Comparison of ENCODE assay signal across 8 cellular contexts in the genomic region with DNA sequence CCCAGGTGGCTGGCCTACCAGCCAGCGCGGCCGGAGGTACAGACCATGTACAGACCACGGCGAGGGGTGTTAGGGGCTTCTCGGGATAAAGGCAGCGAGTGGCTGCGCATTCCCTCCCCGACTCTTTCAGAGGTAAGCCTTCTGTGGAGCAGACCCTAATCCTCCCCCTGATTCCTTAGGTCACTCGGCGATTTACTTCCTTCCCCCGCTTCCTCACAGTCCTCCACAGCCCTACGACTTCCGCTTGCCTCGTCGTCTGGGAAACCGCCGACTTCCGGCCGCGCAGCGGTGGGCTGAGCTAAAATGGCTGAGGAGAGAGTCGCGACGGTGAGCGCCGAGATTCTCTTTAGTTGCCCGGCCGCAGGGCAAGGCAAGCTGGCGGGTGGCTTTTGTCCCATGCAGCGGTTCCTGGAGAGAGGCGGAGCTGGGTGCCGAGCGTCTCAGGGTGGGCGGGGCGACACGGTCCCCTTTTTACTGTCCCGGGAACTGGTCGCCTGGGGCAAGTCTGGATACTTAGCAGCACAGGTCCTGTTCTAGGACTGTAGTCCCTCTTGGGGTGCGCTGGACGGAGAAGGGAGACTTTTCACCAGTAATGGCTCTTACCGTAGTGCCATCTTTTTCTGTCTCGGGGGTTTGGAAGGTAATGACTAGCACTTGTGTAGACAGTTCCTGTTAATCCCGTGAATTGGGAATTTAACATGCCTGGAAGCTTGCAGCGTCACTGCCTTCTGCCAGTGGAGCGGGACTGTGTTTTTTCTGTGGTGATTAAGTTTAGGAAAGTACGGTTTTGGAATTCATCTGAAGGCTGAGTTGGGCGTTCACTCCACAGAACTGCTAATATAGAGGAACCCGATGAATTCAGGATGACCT. TPM values are rescaled to one million over a fixed set of nuclear protein-coding genes. Genes with fewer than 3 reads are reported as not detected.
DNase-seq lines count a peak whose midpoint lies in the region; ATAC-seq and TF ChIP-seq lines count a peak whose summit lies in the region.

A gene with protein sequence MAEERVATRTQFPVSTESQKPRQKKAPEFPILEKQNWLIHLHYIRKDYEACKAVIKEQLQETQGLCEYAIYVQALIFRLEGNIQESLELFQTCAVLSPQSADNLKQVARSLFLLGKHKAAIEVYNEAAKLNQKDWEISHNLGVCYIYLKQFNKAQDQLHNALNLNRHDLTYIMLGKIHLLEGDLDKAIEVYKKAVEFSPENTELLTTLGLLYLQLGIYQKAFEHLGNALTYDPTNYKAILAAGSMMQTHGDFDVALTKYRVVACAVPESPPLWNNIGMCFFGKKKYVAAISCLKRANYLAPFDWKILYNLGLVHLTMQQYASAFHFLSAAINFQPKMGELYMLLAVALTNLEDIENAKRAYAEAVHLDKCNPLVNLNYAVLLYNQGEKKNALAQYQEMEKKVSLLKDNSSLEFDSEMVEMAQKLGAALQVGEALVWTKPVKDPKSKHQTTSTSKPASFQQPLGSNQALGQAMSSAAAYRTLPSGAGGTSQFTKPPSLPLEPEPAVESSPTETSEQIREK (plus strand): TSS at position 283 of the 870 bp plus-strand sequence. CDS start 21 bp downstream, at position 304.
A gene with protein sequence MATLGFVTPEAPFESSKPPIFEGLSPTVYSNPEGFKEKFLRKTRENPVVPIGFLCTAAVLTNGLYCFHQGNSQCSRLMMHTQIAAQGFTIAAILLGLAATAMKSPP (minus strand): TSS at position 258 of the 870 bp plus-strand sequence. CDS start 9,808 bp downstream, outside the sequence.

- peak within 1 kb of the TSS; percentile 65 for H3K9ac ChIP-seq in SK-N-MC (ENCODE audit: insufficient read length)
- peak within 1 kb of the TSS; percentile 84 for H3K9ac ChIP-seq in iPS-18a (ENCODE audit: low read length)
- H3K9ac ChIP-seq in smooth muscle cell (ENCODE audit: low read depth) = peak within 1 kb of the TSS; percentile 70

- H3F3A ChIP-seq in smooth muscle cell (ENCODE audit: low read depth) = no peaks in the 10 kb centered on the region

- H3K4me2 ChIP-seq in smooth muscle cell = peak within 1 kb of the TSS; percentile 87

- peak within 1 kb of the TSS; percentile 93 for H2AFZ ChIP-seq in smooth muscle cell (ENCODE audit: low read depth)

- ATAC-seq in GM18517 (IDR thresholded peaks at IDR 0.05; ENCODE audit: unreplicated experiment) (peak; percentile 91), HG02981 (IDR thresholded peaks at IDR 0.05; ENCODE audit: unreplicated experiment) (peak; percentile 92), body of pancreas (peak; percentile 97)

- H3K4me1 ChIP-seq in body of pancreas (peaks cover 13% of the 10 kb centered on the region), iPS-18a (ENCODE audit: control insufficient read depth, low read depth, low read length) (peaks cover 6% of the 10 kb centered on the region), smooth muscle cell (ENCODE audit: low read depth) (peaks cover 6% of the 10 kb centered on the region)

- no peak for TF ChIP-seq CTCF in body of pancreas (IDR thresholded peaks at IDR 0.05)
- no peak for TF ChIP-seq CTCF in smooth muscle cell (IDR thresholded peaks at IDR 0.05; ENCODE audit: borderline replicate concordance, insufficient read depth, poor library complexity, severe bottlenecking)

- DNase-seq in SK-N-MC (ENCODE audit: low read depth, low spot score) (peak; percentile 18), body of pancreas (peak; percentile 88 to 93 (median 90)), smooth muscle cell (lab: John Stamatoyannopoulos, UW; ENCODE audit: unreplicated experiment) (no peak), NCI-H2081 (lab: John Stamatoyannopoulos, UW) (no peak), DMS 273 treated with DMSO at 0.1 percent for 48 hours (lab: John Stamatoyannopoulos, UW) (no peak)

- peak; percentile 65 to 94 (median 93) for TF ChIP-seq POLR2A in body of pancreas (IDR thresholded peaks at IDR 0.05)

- H3K27ac ChIP-seq in SK-N-MC = peak within 1 kb of the TSS; percentile 89
- peak within 1 kb of the TSS; percentile 76 to 99 (median 96) for H3K27ac ChIP-seq in body of pancreas
- peak within 1 kb of the TSS; percentile 69 for H3K27ac ChIP-seq in iPS-18a (ENCODE audit: low read length)
- peak within 1 kb of the TSS; percentile 87 for H3K27ac ChIP-seq in smooth muscle cell (ENCODE audit: low read depth)

- no peaks in the 10 kb centered on the region for H3K9me3 ChIP-seq in SK-N-MC (ENCODE audit: low read depth, low read length)
- H3K9me3 ChIP-seq in body of pancreas = no peaks in the 10 kb centered on the region
- no peaks in the 10 kb centered on the region for H3K9me3 ChIP-seq in iPS-18a (ENCODE audit: control insufficient read depth, low read depth, low read length)
- H3K9me3 ChIP-seq in smooth muscle cell (replicated peaks; ENCODE audit: low read depth) = no peaks in the 10 kb centered on the region

- intact Hi-C loops in body of pancreas (cut with DNase I) = no loop called here

- peak within 1 kb of the TSS; percentile 93 for H3K4me3 ChIP-seq in SK-N-MC
- H3K4me3 ChIP-seq in body of pancreas = peak within 1 kb of the TSS; percentile 38 to 86
- peak within 1 kb of the TSS; percentile 93 for H3K4me3 ChIP-seq in iPS-18a (ENCODE audit: low read length)
- peak within 1 kb of the TSS; percentile 71 for H3K4me3 ChIP-seq in smooth muscle cell

- no peaks in the 10 kb centered on the region for H3K27me3 ChIP-seq in body of pancreas
- no peaks in the 10 kb centered on the region for H3K27me3 ChIP-seq in iPS-18a (ENCODE audit: control insufficient read depth, insufficient read depth, low read length)
- H3K27me3 ChIP-seq in smooth muscle cell (ENCODE audit: low read depth) = no peaks in the 10 kb centered on the region

- H3K79me2 ChIP-seq in smooth muscle cell (ENCODE audit: low read depth) = peaks cover 22% of the 10 kb centered on the region

- H3K36me3 ChIP-seq in SK-N-MC (ENCODE audit: insufficient read depth, low read length) (no peaks in the 10 kb centered on the region), body of pancreas (replicated peaks in 1 of 2; ENCODE audit: insufficient read depth in 1 of 2, low read depth in 2 of 2) (no peaks in the 10 kb centered on the region), iPS-18a (ENCODE audit: control insufficient read depth, low read depth, low read length) (no peaks in the 10 kb centered on the region), smooth muscle cell (ENCODE audit: low read depth) (no peaks in the 10 kb centered on the region)

- WGBS in body of pancreas, 2 donors = 1% methylated on average over 31 to 49 of the region's 49 CpGs
- whole genome bisulfite sequencing in smooth muscle cell (ENCODE audit: low lambda C conversion rate) = 1% methylated on average over 49 of the region's 49 CpGs

- H4K20me1 ChIP-seq in smooth muscle cell (ENCODE audit: low read depth) = peaks cover 6% of the 10 kb centered on the region

RNA-seq across cellular contexts. Expression of the first gene that starts in this region (rescaled TPM):
- 10 to 100 TPM; 20.2 to 26.4 TPM for total RNA-seq in body of pancreas
- total RNA-seq in smooth muscle cell = 26.4 and 88.2 TPM in 2 replicates
- 23.0 and 31.2 TPM in 2 replicates for polyA plus RNA-seq in smooth muscle cell

RNA-seq across cellular contexts. Expression of the second gene that starts in this region (rescaled TPM):
- total RNA-seq in body of pancreas = not detected
- not detected in 2 replicates for total RNA-seq in smooth muscle cell
- 0.37 TPM in 1 of 2 replicates, not detected in the other for polyA plus RNA-seq in smooth muscle cell

Comparison
In these comparisons a context has a peak if more than half of its experiments do, and no peak if none do; other contexts are left out.
1. DNase-seq: peak in SK-N-MC (single experiment) and body of pancreas (4 of 4); none in smooth muscle cell (single experiment), NCI-H2081 (0 of 2) and DMS 273 treated with DMSO at 0.1 percent for 48 hours (single experiment).
2. Peak in every context shown above with its lines, with median percentiles within 50 percentile points of each other: ATAC-seq, H3K27ac ChIP-seq, H3K4me3 ChIP-seq and H3K9ac ChIP-seq.